ENCODE assay signal across 13 cellular contexts in the genomic region with DNA sequence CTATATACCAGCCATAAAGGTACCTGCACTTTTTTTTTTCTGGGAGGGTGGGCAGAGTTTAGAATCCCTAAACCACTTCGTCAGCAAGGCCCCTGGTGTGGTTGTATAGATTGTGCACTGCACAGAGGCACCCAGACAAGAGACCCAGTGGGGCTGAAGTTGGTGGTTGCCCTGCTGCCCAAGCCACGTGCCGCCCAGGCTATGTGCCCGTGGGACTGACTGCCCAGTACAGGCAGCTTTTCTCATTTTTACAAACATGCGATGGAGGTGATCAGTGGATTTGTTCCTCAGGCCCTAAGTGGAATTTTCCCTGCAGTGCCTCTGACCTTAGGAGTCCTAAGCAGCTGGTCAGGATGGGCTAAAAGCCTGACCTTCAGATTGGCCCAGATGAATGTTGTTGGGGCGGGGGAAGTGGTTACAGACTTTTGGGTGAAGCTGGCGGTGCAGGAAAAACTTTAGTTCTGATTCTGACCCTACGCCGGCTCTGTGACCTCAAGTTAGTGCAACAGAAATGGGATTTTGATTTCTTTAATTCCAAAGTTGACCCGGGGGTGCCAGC. TPM values are rescaled to one million over a fixed set of nuclear protein-coding genes. Genes with fewer than 3 reads are reported as not detected.
DNase-seq lines count a peak whose midpoint lies in the region; ATAC-seq and TF ChIP-seq lines count a peak whose summit lies in the region.
"Had no signal": no experiment of that assay in that cellular context is flagged by ENCODE, and none has a peak within 500 bp of the region (broad histone marks: within the 10 kb centered on the region; RNA-seq: fewer than 3 reads in every experiment).

No MANE protein-coding gene starts in this region.

- H3K4me3 Mint-ChIP-seq in naive thymus-derived CD8-positive, alpha-beta T cell = no peak overlapping the region
- H3K4me3 Mint-ChIP-seq: activated T-cell treated with anti-CD3 and anti-CD28 coated beads, Interleukin-2, amount 50 U/mL, for 72 hours had no signal

- peaks cover 0 to 1% (median 0%) of the 10 kb centered on the region in 9 donors for H3K9me3 Mint-ChIP-seq in naive thymus-derived CD8-positive, alpha-beta T cell
- H3K9me3 Mint-ChIP-seq: activated T-cell treated with anti-CD3 and anti-CD28 coated beads, Interleukin-2, amount 50 U/mL, for 72 hours had no signal

- H3K4me1 ChIP-seq in left ventricle myocardium inferior (peaks cover 48% of the 10 kb centered on the region), psoas muscle (peaks cover 47% of the 10 kb centered on the region), upper lobe of right lung (peaks cover 25% of the 10 kb centered on the region)

- CTCF ChIA-PET in RWPE1 (lab: Yijun Ruan, JAX) = interaction anchor here (1.1 kb wide), 1 partner anchor 14 kb away, joined by 4 read pairs; no protein-coding TSS in a partner anchor

- peaks cover 0 to 13% (median 0%) of the 10 kb centered on the region in 4 donors for H3K4me1 Mint-ChIP-seq in naive thymus-derived CD8-positive, alpha-beta T cell

- H3K27me3 ChIP-seq in left ventricle myocardium inferior (ENCODE audit: low read depth) (no peaks in the 10 kb centered on the region), psoas muscle (ENCODE audit: insufficient read depth in 3 of 3, low read length in 2 of 3) (no peaks in the 10 kb centered on the region), upper lobe of right lung (no peaks in the 10 kb centered on the region)

- 13 to 18% (median 18%) methylated on average over 10 of the region's 10 CpGs for WGBS in psoas muscle, 3 donors

- H3K36me3 Mint-ChIP-seq in naive thymus-derived CD8-positive, alpha-beta T cell = peaks cover 0 to 2% (median 0%) of the 10 kb centered on the region in 3 donors

- DNase-seq in caudate nucleus (lab: John Stamatoyannopoulos, UW) (peak in 1 of 61 donors; percentile 27), left ventricle myocardium inferior (no peak), psoas muscle (no peak), upper lobe of right lung (no peak), RWPE1 (ENCODE audit: low spot score) (no peak)
- DNase-seq in naive thymus-derived CD8-positive, alpha-beta T cell = no peak
- DNase-seq: activated CD4-positive, alpha-beta T cell treated with anti-CD3 and anti-CD28 coated beads, Interleukin-2, amount 50 U/mL, for 4 hours; activated T-cell treated with anti-CD3 and anti-CD28 coated beads, Interleukin-2, amount 50 U/mL, for 72 hours; amniotic stem cell; NCI-H1105; stimulated activated naive CD4-positive, alpha-beta T cell had no signal

- no peaks in the 10 kb centered on the region for H3K27me3 Mint-ChIP-seq in naive thymus-derived CD8-positive, alpha-beta T cell

- intact Hi-C loops in left ventricle myocardium inferior (cut with micrococcal nuclease) = no loop called here
- intact Hi-C loops in psoas muscle (cut with DNase I) = loop anchor here in 1 of 2 donors (5.0 kb wide), 1 partner anchor 48 kb away; no protein-coding TSS in a partner anchor
- intact Hi-C loops in upper lobe of right lung (cut with DNase I) = no loop called here

- POLR2A ChIA-PET in RWPE1 (lab: Yijun Ruan, JAX; ENCODE audit: low non-redundant PET) = no interaction called here
- POLR2A ChIA-PET in naive thymus-derived CD8-positive, alpha-beta T cell (lab: Charles Lee) = no interaction called here

- H3K9me3 ChIP-seq in left ventricle myocardium inferior (replicated peaks) = peaks cover 5% of the 10 kb centered on the region
- no peaks in the 10 kb centered on the region for H3K9me3 ChIP-seq in psoas muscle
- H3K9me3 ChIP-seq in upper lobe of right lung = no peaks in the 10 kb centered on the region

- H3K27ac ChIP-seq in caudate nucleus (ENCODE audit: low read depth, low read length) (peak overlapping the region; percentile 75), left ventricle myocardium inferior (replicated peaks) (peak overlapping the region; percentile 94), psoas muscle (peak overlapping the region; percentile 89), upper lobe of right lung (peak overlapping the region; percentile 74), RWPE1 (no peak overlapping the region)

- H3K4me3 ChIP-seq in left ventricle myocardium inferior = no peak overlapping the region
- H3K4me3 ChIP-seq in psoas muscle = peak overlapping the region; percentile 2
- H3K4me3 ChIP-seq in upper lobe of right lung = no peak overlapping the region

- ATAC-seq in psoas muscle = peak; percentile 10 to 28 (median 16)
- ATAC-seq in upper lobe of right lung = no peak
- no peak for ATAC-seq in GM19467 (IDR thresholded peaks at IDR 0.05; ENCODE audit: unreplicated experiment)
- no peak for ATAC-seq in naive thymus-derived CD8-positive, alpha-beta T cell
- ATAC-seq in HG03378 (IDR thresholded peaks at IDR 0.05; ENCODE audit: unreplicated experiment) = no peak
- ATAC-seq: activated T-cell treated with anti-CD3 and anti-CD28 coated beads, Interleukin-2, amount 50 U/mL, for 72 hours had no signal

- H3K36me3 ChIP-seq in left ventricle myocardium inferior (no peaks in the 10 kb centered on the region), psoas muscle (ENCODE audit: insufficient read depth in 1 of 2, low read depth in 1 of 2) (no peaks in the 10 kb centered on the region), upper lobe of right lung (no peaks in the 10 kb centered on the region)

- TF ChIP-seq CTCF in left ventricle myocardium inferior (IDR thresholded peaks at IDR 0.05; ENCODE audit: borderline replicate concordance) (no peak), psoas muscle (IDR thresholded peaks at IDR 0.05) (no peak), upper lobe of right lung (IDR thresholded peaks at IDR 0.05) (no peak), RWPE1 (conservative IDR thresholded peaks at IDR 0.05; ENCODE audit: low read depth) (no peak)

- no peak overlapping the region for H3K27ac Mint-ChIP-seq in naive thymus-derived CD8-positive, alpha-beta T cell
- H3K27ac Mint-ChIP-seq: activated T-cell treated with anti-CD3 and anti-CD28 coated beads, Interleukin-2, amount 50 U/mL, for 72 hours had no signal

RNA-seq across cellular contexts. Expression of gene LIMD1, which starts 34.9 kb away (rescaled TPM):
- 27.8 TPM for total RNA-seq in left ventricle myocardium inferior
- 10 to 100 TPM; 22.5 to 34.1 (median 32.0) TPM for total RNA-seq in psoas muscle
- polyA plus RNA-seq in psoas muscle = 1 to 10 TPM; 3.3 to 9.1 (median 5.5) TPM
- 103 TPM for total RNA-seq in upper lobe of right lung
- 10 to 100 TPM; 29.3 to 30.4 TPM for total RNA-seq in naive thymus-derived CD8-positive, alpha-beta T cell
- 1 to 10 TPM; 4.2 to 6.0 (median 4.6) TPM for polyA plus RNA-seq in naive thymus-derived CD8-positive, alpha-beta T cell

Comparison
In these comparisons a context has a peak if more than half of its experiments do, and no peak if none do; other contexts are left out.
1. ATAC-seq: peak in psoas muscle (4 of 4); none in upper lobe of right lung (single experiment), GM19467 (single experiment), naive thymus-derived CD8-positive, alpha-beta T cell (0 of 2) and HG03378 (single experiment).